In genomic region chr12:49060237-49061156, GRCh38 we compare ENCODE assay signal across 1 cellular context.
A peak's percentile ranks its signal among the peaks of the same experiment; 100 is the strongest.
TF ChIP-seq lines count a peak whose summit lies in the region.

KMT2D (minus strand) TSS chr12:49060794; CDS start chr12:49055324, 5,470 bp downstream.

TF ChIP-seq in HepG2, 621 proteins besides CTCF, POLR2A, EP300 and RAD21 (continued from another document and continues in another):
- TF ChIP-seq, protein P1, sequence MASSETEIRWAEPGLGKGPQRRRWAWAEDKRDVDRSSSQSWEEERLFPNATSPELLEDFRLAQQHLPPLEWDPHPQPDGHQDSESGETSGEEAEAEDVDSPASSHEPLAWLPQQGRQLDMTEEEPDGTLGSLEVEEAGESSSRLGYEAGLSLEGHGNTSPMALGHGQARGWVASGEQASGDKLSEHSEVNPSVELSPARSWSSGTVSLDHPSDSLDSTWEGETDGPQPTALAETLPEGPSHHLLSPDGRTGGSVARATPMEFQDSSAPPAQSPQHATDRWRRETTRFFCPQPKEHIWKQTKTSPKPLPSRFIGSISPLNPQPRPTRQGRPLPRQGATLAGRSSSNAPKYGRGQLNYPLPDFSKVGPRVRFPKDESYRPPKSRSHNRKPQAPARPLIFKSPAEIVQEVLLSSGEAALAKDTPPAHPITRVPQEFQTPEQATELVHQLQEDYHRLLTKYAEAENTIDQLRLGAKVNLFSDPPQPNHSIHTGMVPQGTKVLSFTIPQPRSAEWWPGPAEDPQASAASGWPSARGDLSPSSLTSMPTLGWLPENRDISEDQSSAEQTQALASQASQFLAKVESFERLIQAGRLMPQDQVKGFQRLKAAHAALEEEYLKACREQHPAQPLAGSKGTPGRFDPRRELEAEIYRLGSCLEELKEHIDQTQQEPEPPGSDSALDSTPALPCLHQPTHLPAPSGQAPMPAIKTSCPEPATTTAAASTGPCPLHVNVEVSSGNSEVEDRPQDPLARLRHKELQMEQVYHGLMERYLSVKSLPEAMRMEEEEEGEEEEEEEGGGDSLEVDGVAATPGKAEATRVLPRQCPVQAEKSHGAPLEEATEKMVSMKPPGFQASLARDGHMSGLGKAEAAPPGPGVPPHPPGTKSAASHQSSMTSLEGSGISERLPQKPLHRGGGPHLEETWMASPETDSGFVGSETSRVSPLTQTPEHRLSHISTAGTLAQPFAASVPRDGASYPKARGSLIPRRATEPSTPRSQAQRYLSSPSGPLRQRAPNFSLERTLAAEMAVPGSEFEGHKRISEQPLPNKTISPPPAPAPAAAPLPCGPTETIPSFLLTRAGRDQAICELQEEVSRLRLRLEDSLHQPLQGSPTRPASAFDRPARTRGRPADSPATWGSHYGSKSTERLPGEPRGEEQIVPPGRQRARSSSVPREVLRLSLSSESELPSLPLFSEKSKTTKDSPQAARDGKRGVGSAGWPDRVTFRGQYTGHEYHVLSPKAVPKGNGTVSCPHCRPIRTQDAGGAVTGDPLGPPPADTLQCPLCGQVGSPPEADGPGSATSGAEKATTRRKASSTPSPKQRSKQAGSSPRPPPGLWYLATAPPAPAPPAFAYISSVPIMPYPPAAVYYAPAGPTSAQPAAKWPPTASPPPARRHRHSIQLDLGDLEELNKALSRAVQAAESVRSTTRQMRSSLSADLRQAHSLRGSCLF (CRISPR knock-in tag; IDR thresholded peaks at IDR 0.05; ENCODE audit: borderline replicate concordance) = no peak
- TF ChIP-seq ZNF552 (CRISPR knock-in tag; IDR thresholded peaks at IDR 0.05; ENCODE audit: borderline replicate concordance) (0 out of 2 replicates have a peak, but pooled peaks have one; percentile 78), ZNF101 (CRISPR knock-in tag; IDR thresholded peaks at IDR 0.05; ENCODE audit: borderline replicate concordance, low read depth) (no peak; the same call in 1 of the 2 replicates), HIVEP1 (CRISPR knock-in tag; IDR thresholded peaks at IDR 0.05) (peak; percentile 71), ZNF746 (CRISPR knock-in tag; IDR thresholded peaks at IDR 0.05) (peak; percentile 84; the same call in 1 of the 2 replicates), ARID4A (CRISPR knock-in tag; IDR thresholded peaks at IDR 0.05; ENCODE audit: borderline replicate concordance) (peak; percentile 97), YY1 (IDR thresholded peaks at IDR 0.05; ENCODE audit: insufficient read depth, insufficient replicate concordance, low read depth, low read length) (peak; percentile 89), TBX2 (CRISPR knock-in tag; IDR thresholded peaks at IDR 0.05; ENCODE audit: borderline replicate concordance) (peak; percentile 82), MXD3 (CRISPR knock-in tag; IDR thresholded peaks at IDR 0.05) (peak; percentile 78; the same call in 1 of the 2 replicates), ZNF292 (CRISPR knock-in tag; IDR thresholded peaks at IDR 0.05; ENCODE audit: borderline replicate concordance, low read depth) (peak; percentile 81), MED8 (CRISPR knock-in tag; IDR thresholded peaks at IDR 0.05; ENCODE audit: insufficient replicate concordance) (peak; percentile 94), MEIS1 (CRISPR knock-in tag; IDR thresholded peaks at IDR 0.05; ENCODE audit: borderline replicate concordance) (peak; percentile 76; the same call in 1 of the 2 replicates), ARNT (IDR thresholded peaks at IDR 0.05) (no peak), ZSCAN25 (CRISPR knock-in tag; IDR thresholded peaks at IDR 0.05) (peak; percentile 84), SP2 (CRISPR knock-in tag; IDR thresholded peaks at IDR 0.05) (peak; percentile 70), ZFP36 (IDR thresholded peaks at IDR 0.05; ENCODE audit: borderline replicate concordance, low read depth, low read length, partially characterized antibody) (no peak), MLLT10 (CRISPR knock-in tag; IDR thresholded peaks at IDR 0.05) (no peak), ZHX1 (CRISPR knock-in tag; IDR thresholded peaks at IDR 0.05; ENCODE audit: low read depth) (peak; percentile 85; the same call in 1 of the 2 replicates), PRPF4 (IDR thresholded peaks at IDR 0.05; ENCODE audit: low read depth, low read length, poor library complexity, severe bottlenecking) (peak; percentile 52), EZH2 (conservative IDR thresholded peaks at IDR 0.05; ENCODE audit: low read depth, low read length) (no peak), ZNF224 (CRISPR knock-in tag; IDR thresholded peaks at IDR 0.05) (peak; percentile 85), ARID3A (IDR thresholded peaks at IDR 0.05; ENCODE audit: low read depth, low read length) (peak; percentile 31; the same call in 1 of the 2 replicates), ZNF589 (CRISPR knock-in tag; conservative IDR thresholded peaks at IDR 0.05) (peak; percentile 81), ZNF607 (CRISPR knock-in tag; IDR thresholded peaks at IDR 0.05; ENCODE audit: borderline replicate concordance) (peak; percentile 82; the same call in 1 of the 2 replicates), HDAC1 (CRISPR knock-in tag; IDR thresholded peaks at IDR 0.05) (peak; percentile 92), FLYWCH1 (CRISPR knock-in tag; IDR thresholded peaks at IDR 0.05) (0 out of 2 replicates have a peak, but pooled peaks have one; percentile 83), ZNF33A (CRISPR knock-in tag; IDR thresholded peaks at IDR 0.05; ENCODE audit: borderline replicate concordance) (no peak; the same call in 1 of the 2 replicates), FOXA3 (CRISPR knock-in tag; IDR thresholded peaks at IDR 0.05) (peak; percentile 60), ZNF572 (CRISPR knock-in tag; IDR thresholded peaks at IDR 0.05) (no peak), ZNF740 (CRISPR knock-in tag; IDR thresholded peaks at IDR 0.05) (peak; percentile 91), RXRB (CRISPR knock-in tag; IDR thresholded peaks at IDR 0.05; ENCODE audit: borderline replicate concordance) (peak; percentile 58), ELF3 (CRISPR knock-in tag; IDR thresholded peaks at IDR 0.05) (no peak; the same call in 1 of the 2 replicates), MYNN (CRISPR knock-in tag; IDR thresholded peaks at IDR 0.05; ENCODE audit: low read depth) (no peak), DNMT1 (CRISPR knock-in tag; IDR thresholded peaks at IDR 0.05) (peak; percentile 24; the same call in 1 of the 2 replicates), SALL1 (CRISPR knock-in tag; IDR thresholded peaks at IDR 0.05) (peak; percentile 80), E2F2 (CRISPR knock-in tag; IDR thresholded peaks at IDR 0.05; ENCODE audit: borderline replicate concordance) (no peak), HMG20B (CRISPR knock-in tag; conservative IDR thresholded peaks at IDR 0.05) (peak; percentile 58; the same call in 1 of the 2 replicates), ZNF3 (CRISPR knock-in tag; IDR thresholded peaks at IDR 0.05) (no peak), HMGA1 (CRISPR knock-in tag; conservative IDR thresholded peaks at IDR 0.05) (no peak), ZFP41 (CRISPR knock-in tag; IDR thresholded peaks at IDR 0.05; ENCODE audit: borderline replicate concordance) (no peak), SIX1 (CRISPR knock-in tag; IDR thresholded peaks at IDR 0.05; ENCODE audit: borderline replicate concordance) (peak; percentile 32; the same call in 1 of the 2 replicates)
- TF ChIP-seq, protein P2, sequence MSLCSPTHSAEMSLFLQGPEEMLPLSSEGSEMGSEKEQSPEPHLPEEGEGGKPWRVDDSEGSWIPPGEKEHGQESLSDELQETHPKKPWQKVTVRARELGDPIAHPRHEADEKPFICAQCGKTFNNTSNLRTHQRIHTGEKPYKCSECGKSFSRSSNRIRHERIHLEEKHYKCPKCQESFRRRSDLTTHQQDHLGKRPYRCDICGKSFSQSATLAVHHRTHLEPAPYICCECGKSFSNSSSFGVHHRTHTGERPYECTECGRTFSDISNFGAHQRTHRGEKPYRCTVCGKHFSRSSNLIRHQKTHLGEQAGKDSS (CRISPR knock-in tag; IDR thresholded peaks at IDR 0.05; ENCODE audit: borderline replicate concordance, low read depth) = 0 out of 2 replicates have a peak, but pooled peaks have one; percentile 86
- TF ChIP-seq, protein P3, sequence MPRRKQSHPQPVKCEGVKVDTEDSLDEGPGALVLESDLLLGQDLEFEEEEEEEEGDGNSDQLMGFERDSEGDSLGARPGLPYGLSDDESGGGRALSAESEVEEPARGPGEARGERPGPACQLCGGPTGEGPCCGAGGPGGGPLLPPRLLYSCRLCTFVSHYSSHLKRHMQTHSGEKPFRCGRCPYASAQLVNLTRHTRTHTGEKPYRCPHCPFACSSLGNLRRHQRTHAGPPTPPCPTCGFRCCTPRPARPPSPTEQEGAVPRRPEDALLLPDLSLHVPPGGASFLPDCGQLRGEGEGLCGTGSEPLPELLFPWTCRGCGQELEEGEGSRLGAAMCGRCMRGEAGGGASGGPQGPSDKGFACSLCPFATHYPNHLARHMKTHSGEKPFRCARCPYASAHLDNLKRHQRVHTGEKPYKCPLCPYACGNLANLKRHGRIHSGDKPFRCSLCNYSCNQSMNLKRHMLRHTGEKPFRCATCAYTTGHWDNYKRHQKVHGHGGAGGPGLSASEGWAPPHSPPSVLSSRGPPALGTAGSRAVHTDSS (CRISPR knock-in tag; conservative IDR thresholded peaks at IDR 0.05) = no peak
